ENCODE assay signal across 9 cellular contexts in the genomic region with DNA sequence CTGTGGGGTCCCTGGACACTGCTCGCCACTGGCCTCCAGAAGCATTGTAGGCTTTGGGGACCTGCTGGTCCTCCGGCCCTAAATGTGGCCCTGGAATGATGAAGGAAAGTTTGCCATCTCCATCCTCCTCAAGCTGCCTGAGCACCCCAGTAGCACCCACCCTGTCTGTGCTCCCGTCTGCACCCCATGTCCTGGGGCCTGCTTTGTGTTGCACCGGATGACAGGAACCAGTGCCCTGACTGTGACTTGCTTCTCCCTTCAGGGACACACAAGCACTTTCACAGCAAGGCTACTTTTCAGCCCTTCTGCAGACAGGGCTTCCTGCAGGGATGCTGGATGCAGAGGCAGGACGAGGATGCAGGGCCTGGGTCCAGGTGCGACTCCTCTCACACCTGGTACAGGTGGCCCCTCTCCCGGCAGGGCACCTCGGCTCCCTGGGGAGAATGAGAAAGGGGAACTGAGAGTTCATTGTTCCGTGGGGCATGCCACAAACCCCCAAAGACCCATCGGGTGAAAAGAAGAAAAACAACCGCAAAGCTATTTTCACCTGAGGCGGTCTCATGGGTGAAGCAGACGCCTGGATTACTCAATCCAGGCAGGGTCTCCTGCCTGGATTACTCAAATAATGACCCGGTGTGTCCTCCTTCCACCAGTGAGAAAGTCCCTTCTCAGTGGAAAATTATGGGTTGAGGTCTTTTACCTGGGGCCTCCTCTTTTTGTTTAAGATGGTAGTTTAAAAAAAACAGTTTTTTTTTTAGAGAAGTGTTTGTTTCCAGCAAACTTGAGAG.
DNase-seq lines count a peak whose midpoint lies in the region; ATAC-seq and TF ChIP-seq lines count a peak whose summit lies in the region.
"Had no signal": no experiment of that assay in that cellular context is flagged by ENCODE, and none has a peak within 500 bp of the region (broad histone marks: within the 10 kb centered on the region; RNA-seq: fewer than 3 reads in every experiment).

No MANE protein-coding gene starts in this region.

- no peak for TF ChIP-seq CTCF in A673 (conservative IDR thresholded peaks at IDR 0.05; ENCODE audit: low read depth, low read length)

- peaks cover 2 to 4% of the 10 kb centered on the region in 2 donors for H3K4me1 Mint-ChIP-seq in effector memory CD8-positive, alpha-beta T cell (ENCODE audit: low read depth in 2 of 2)

- H3K4me3 Mint-ChIP-seq in effector memory CD8-positive, alpha-beta T cell, result no peak overlapping the region

- H3K36me3 ChIP-seq in A673 (ENCODE audit: insufficient read depth, low read length, poor library complexity, severe bottlenecking), result no peaks in the 10 kb centered on the region
- H3K36me3 ChIP-seq: vagina had no signal

- no peaks in the 10 kb centered on the region for H3K36me3 Mint-ChIP-seq in effector memory CD8-positive, alpha-beta T cell (ENCODE audit: insufficient read depth)

- intact Hi-C loops in A673 (cut with micrococcal nuclease; ENCODE audit: unreplicated experiment), result no loop called here

- peak; percentile 80 for ATAC-seq in GM18867 (IDR thresholded peaks at IDR 0.05; ENCODE audit: unreplicated experiment)
- peak; percentile 78 for ATAC-seq in GM21529 (IDR thresholded peaks at IDR 0.05; ENCODE audit: unreplicated experiment)
- ATAC-seq in HG03342 (IDR thresholded peaks at IDR 0.05; ENCODE audit: unreplicated experiment), result peak; percentile 73
- peak; percentile 35 for ATAC-seq in effector memory CD8-positive, alpha-beta T cell (replicated peaks)

- CTCF ChIA-PET in A673 (lab: Charles Lee), result interaction anchor here (1.0 to 1.1 kb wide), 2 partner anchors 134 to 687 kb away, joined by 4 read pairs; no protein-coding TSS in a partner anchor

- POLR2A ChIA-PET in A673 (lab: Charles Lee; ENCODE audit: low non-redundant PET), result interaction anchor here (0.6 kb wide), 1 partner anchor 31 kb away, joined by 4 read pairs; no protein-coding TSS in a partner anchor

- H3K27me3 Mint-ChIP-seq in effector memory CD8-positive, alpha-beta T cell, result peaks cover 18 to 53% of the 10 kb centered on the region in 2 donors

- H3K27me3 ChIP-seq in A673 (replicated peaks; ENCODE audit: insufficient read depth, low read depth, low read length, poor library complexity), result no peaks in the 10 kb centered on the region
- H3K27me3 ChIP-seq: vagina had no signal

- DNase-seq in effector memory CD8-positive, alpha-beta T cell, result no peak
- DNase-seq in AG08395 (ENCODE audit: low spot score), result no peak
- DNase-seq in activated CD4-positive, alpha-beta T cell treated with anti-CD3 and anti-CD28 coated beads for 4 hours, result no peak
- DNase-seq in A673 (ENCODE audit: low spot score), result no peak
- DNase-seq in activated CD4-positive, CD25-positive, alpha-beta regulatory T cell (lab: John Stamatoyannopoulos, UW), result no peak

- H3K4me1 ChIP-seq in A673 (ENCODE audit: insufficient read depth, low read length, poor library complexity, severe bottlenecking), result no peaks in the 10 kb centered on the region
- H3K4me1 ChIP-seq: vagina had no signal

- H3K27ac ChIP-seq in A673 (ENCODE audit: low read depth, low read length, poor library complexity, severe bottlenecking), result no peak overlapping the region
- H3K27ac ChIP-seq: vagina had no signal

- no peaks in the 10 kb centered on the region for H3K9me3 ChIP-seq in A673 (ENCODE audit: low read depth, low read length, poor library complexity, severe bottlenecking)
- H3K9me3 ChIP-seq: vagina had no signal

- H3K9me3 Mint-ChIP-seq in effector memory CD8-positive, alpha-beta T cell, result no peaks in the 10 kb centered on the region

- BruUV-seq in A673 (replicated peaks; lab: Mats Ljungman, UMichigan), result no TSS peak

- H3K4me3 ChIP-seq in A673 (ENCODE audit: low read depth, low read length, poor library complexity, severe bottlenecking), result no peak overlapping the region
- H3K4me3 ChIP-seq: vagina had no signal

- no peak overlapping the region for H3K27ac Mint-ChIP-seq in effector memory CD8-positive, alpha-beta T cell
